9 cellular contexts compared by ENCODE assay signal in genomic region chr5:181218795-181219124, GRCh38. TPM values are rescaled to one million over a fixed set of nuclear protein-coding genes. Genes with fewer than 3 reads are reported as not detected.
DNase-seq lines count a peak whose midpoint lies in the region; ATAC-seq and TF ChIP-seq lines count a peak whose summit lies in the region.
"Had no signal": no experiment of that assay in that cellular context is flagged by ENCODE, and none has a peak within 500 bp of the region (broad histone marks: within the 10 kb centered on the region; RNA-seq: fewer than 3 reads in every experiment).

No MANE protein-coding gene starts in this region.

- peak overlapping the region; percentile 92 for H3K27ac Mint-ChIP-seq in endothelial cell (ENCODE audit: unreplicated experiment)

- H2AFZ ChIP-seq in trophoblast cell (ENCODE audit: insufficient read depth, low read length, poor library complexity): peak overlapping the region; percentile 28

- H4K8ac ChIP-seq in trophoblast cell (ENCODE audit: low read depth, low read length): no peak overlapping the region

- peaks cover 12% of the 10 kb centered on the region for H3K36me3 Mint-ChIP-seq in endothelial cell (ENCODE audit: low read depth, unreplicated experiment)

- H3K4ac ChIP-seq in trophoblast cell (ENCODE audit: low read depth, low read length): no peak overlapping the region

- POLR2A ChIA-PET in Panc1 (lab: Charles Lee): no interaction called here

- H3K4me3 ChIP-seq in GM06990 (replicated peaks; ENCODE audit: low read depth, low read length) (peak overlapping the region; percentile 34), Panc1 (ENCODE audit: low read depth in 2 of 2, low read length in 2 of 2) (peak overlapping the region; percentile 65 to 94), trophoblast cell (ENCODE audit: low read depth, low read length) (no peak overlapping the region)

- H3K27me3 Mint-ChIP-seq in endothelial cell (ENCODE audit: unreplicated experiment): peaks cover 39% of the 10 kb centered on the region

- DNase-seq in GM06990 (ENCODE audit: extremely low read depth, insufficient read length) (no peak), Panc1 (ENCODE audit: low read depth, low spot score) (no peak), endothelial cell (ENCODE audit: low spot score) (no peak), trophoblast cell (peak in 1 of 2 donors; percentile 53), OCI-M1 (lab: John Stamatoyannopoulos, UW) (no peak), epidermal melanocyte (ENCODE audit: insufficient read length, low spot score) (no peak)
- DNase-seq: midbrain had no signal

- peaks cover 4% of the 10 kb centered on the region for H3K79me2 ChIP-seq in trophoblast cell (ENCODE audit: control insufficient read depth, insufficient read depth, low read length, poor library complexity)

- no peaks in the 10 kb centered on the region for H3K27me3 ChIP-seq in GM06990 (replicated peaks; ENCODE audit: control insufficient read depth, insufficient read depth, low read length)
- no peaks in the 10 kb centered on the region for H3K27me3 ChIP-seq in Panc1 (ENCODE audit: control insufficient read depth, insufficient read depth, low read length)
- no peaks in the 10 kb centered on the region for H3K27me3 ChIP-seq in trophoblast cell (ENCODE audit: insufficient read depth, low read length)

- H3K9me3 Mint-ChIP-seq in endothelial cell (ENCODE audit: unreplicated experiment): no peaks in the 10 kb centered on the region

- BruUV-seq in Panc1 (replicated peaks; lab: Mats Ljungman, UMichigan): no TSS peak

- H3K4me1 Mint-ChIP-seq in endothelial cell (ENCODE audit: unreplicated experiment): peaks cover 19% of the 10 kb centered on the region

- H3K4me1 ChIP-seq in Panc1 (ENCODE audit: control insufficient read depth, insufficient read depth, low read length) (peaks cover 8% of the 10 kb centered on the region), trophoblast cell (ENCODE audit: control insufficient read depth in 1 of 2, insufficient read depth in 2 of 2, low read length in 2 of 2) (peaks cover 4 to 10% of the 10 kb centered on the region in 2 experiments)

- no peaks in the 10 kb centered on the region for H3K9me3 ChIP-seq in Panc1 (ENCODE audit: control insufficient read depth, insufficient read depth, low read depth, low read length)
- peaks cover 2% of the 10 kb centered on the region for H3K9me3 ChIP-seq in trophoblast cell (ENCODE audit: insufficient read depth, low read depth, low read length)

- no peak overlapping the region for H3K9ac ChIP-seq in trophoblast cell (ENCODE audit: low read length)

- no peak overlapping the region for H3K14ac ChIP-seq in trophoblast cell (ENCODE audit: low read length)

- ATAC-seq in Panc1 (no peak), HG02870 (IDR thresholded peaks at IDR 0.05; ENCODE audit: unreplicated experiment) (no peak), GM21381 (IDR thresholded peaks at IDR 0.05; ENCODE audit: unreplicated experiment) (no peak)

- no peak overlapping the region for H4K91ac ChIP-seq in trophoblast cell (ENCODE audit: low read depth, low read length)

- no peak overlapping the region for H2BK120ac ChIP-seq in trophoblast cell (ENCODE audit: insufficient read depth, low read length, poor library complexity)

- no peak overlapping the region for H3K23ac ChIP-seq in trophoblast cell (ENCODE audit: low read length)

- peaks cover 8% of the 10 kb centered on the region for H3K79me1 ChIP-seq in trophoblast cell (ENCODE audit: low read length)

- H2BK12ac ChIP-seq in trophoblast cell (ENCODE audit: low read length): no peak overlapping the region

- no peak overlapping the region for H3K18ac ChIP-seq in trophoblast cell (ENCODE audit: low read length)

- TF ChIP-seq CTCF in GM06990 (IDR thresholded peaks at IDR 0.05; ENCODE audit: insufficient read depth, low read length, poor library complexity, severe bottlenecking): no peak
- TF ChIP-seq CTCF in Panc1 (IDR thresholded peaks at IDR 0.05): no peak
- TF ChIP-seq CTCF in endothelial cell (IDR thresholded peaks at IDR 0.05; ENCODE audit: unreplicated experiment): no peak

- no peak overlapping the region for H2AK5ac ChIP-seq in trophoblast cell (ENCODE audit: low read length)

- no peak overlapping the region for H2BK5ac ChIP-seq in trophoblast cell (ENCODE audit: low read depth, low read length, poor library complexity)

- no peaks in the 10 kb centered on the region for H3K36me3 ChIP-seq in GM06990 (ENCODE audit: control insufficient read depth, insufficient read depth, low read length)
- H3K36me3 ChIP-seq in Panc1 (ENCODE audit: control insufficient read depth, insufficient read depth, low read length): no peaks in the 10 kb centered on the region; the same call in 1 of the 2 replicates
- no peaks in the 10 kb centered on the region for H3K36me3 ChIP-seq in trophoblast cell (ENCODE audit: control insufficient read depth in 1 of 2, insufficient read depth in 2 of 2, low read length in 2 of 2)

- peak overlapping the region; percentile 75 for H3K4me2 ChIP-seq in trophoblast cell (ENCODE audit: low read length)

- WGBS in trophoblast cell (ENCODE audit: extremely low coverage, insufficient coverage, insufficient read length): no CpG with 5 or more reads among the region's 10 CpGs

- H3K4me3 Mint-ChIP-seq in endothelial cell (ENCODE audit: unreplicated experiment): peak overlapping the region; percentile 87

- no peak overlapping the region for H4K12ac ChIP-seq in trophoblast cell (ENCODE audit: low read depth, low read length)

- in situ Hi-C loops in Panc1 (cut with HindIII; ENCODE audit: low pct_unique_long_range_greater_than_20kb, low sequenced_read_pairs): no loop called here

- CTCF ChIA-PET in Panc1 (lab: Charles Lee): no interaction called here

- H3K27ac ChIP-seq in Panc1 (ENCODE audit: low read length): peak overlapping the region; percentile 68
- H3K27ac ChIP-seq in trophoblast cell (ENCODE audit: low read depth, low read length): no peak overlapping the region

- intact Hi-C loops in Panc1 (cut with micrococcal nuclease; ENCODE audit: unreplicated experiment): no loop called here

RNA-seq across cellular contexts. Expression of gene TRIM41, which starts 4.3 kb away (rescaled TPM):
- total RNA-seq in Panc1 (2021; ENCODE audit: unreplicated experiment) (58.3 TPM), endothelial cell (ENCODE audit: unreplicated experiment) (21.8 TPM)
- polyA plus RNA-seq in Panc1 (2012; ENCODE audit: insufficient read length): 72.2 TPM
- polyA plus RNA-seq in trophoblast cell (2013): 16.4 and 16.9 TPM in 2 replicates

RNA-seq across cellular contexts. Expression of gene TRIM7, which starts 13.8 kb away (rescaled TPM):
- total RNA-seq in Panc1 (2021; ENCODE audit: unreplicated experiment): 25.8 TPM
- polyA plus RNA-seq in Panc1 (2012; ENCODE audit: insufficient read length): 21.3 TPM
- not detected for total RNA-seq in endothelial cell (ENCODE audit: unreplicated experiment)
- polyA plus RNA-seq in trophoblast cell (2013): 0.04 and 0.07 TPM in 2 replicates

RNA-seq across cellular contexts. Expression of gene RACK1, which starts 24.9 kb away (rescaled TPM):
- 1,623 TPM for total RNA-seq in Panc1 (2021; ENCODE audit: unreplicated experiment)
- polyA plus RNA-seq in Panc1 (2012; ENCODE audit: insufficient read length): 2,695 TPM
- 2,232 TPM for total RNA-seq in endothelial cell (ENCODE audit: unreplicated experiment)
- polyA plus RNA-seq in trophoblast cell (2013): 2,172 and 2,251 TPM in 2 replicates

RNA-seq across cellular contexts. Expression of gene TRIM52, which starts 42.2 kb away (rescaled TPM):
- total RNA-seq in Panc1 (2021; ENCODE audit: unreplicated experiment): 9.3 TPM
- 5.2 TPM for polyA plus RNA-seq in Panc1 (2012; ENCODE audit: insufficient read length)
- 10.4 TPM for total RNA-seq in endothelial cell (ENCODE audit: unreplicated experiment)
- polyA plus RNA-seq in trophoblast cell (2013): 2.8 and 3.3 TPM in 2 replicates

Comparison
In these comparisons a context has a peak if more than half of its experiments do, and no peak if none do; other contexts are left out.
1. RNA of gene TRIM7, which starts 13.8 kb away (total RNA-seq): 25.8 TPM in Panc1 (single experiment); not detected in endothelial cell (single experiment); every median in the first group is over 10 times any median in the second.